Comparison of ENCODE assay signal across 11 cellular contexts in the genomic region with DNA sequence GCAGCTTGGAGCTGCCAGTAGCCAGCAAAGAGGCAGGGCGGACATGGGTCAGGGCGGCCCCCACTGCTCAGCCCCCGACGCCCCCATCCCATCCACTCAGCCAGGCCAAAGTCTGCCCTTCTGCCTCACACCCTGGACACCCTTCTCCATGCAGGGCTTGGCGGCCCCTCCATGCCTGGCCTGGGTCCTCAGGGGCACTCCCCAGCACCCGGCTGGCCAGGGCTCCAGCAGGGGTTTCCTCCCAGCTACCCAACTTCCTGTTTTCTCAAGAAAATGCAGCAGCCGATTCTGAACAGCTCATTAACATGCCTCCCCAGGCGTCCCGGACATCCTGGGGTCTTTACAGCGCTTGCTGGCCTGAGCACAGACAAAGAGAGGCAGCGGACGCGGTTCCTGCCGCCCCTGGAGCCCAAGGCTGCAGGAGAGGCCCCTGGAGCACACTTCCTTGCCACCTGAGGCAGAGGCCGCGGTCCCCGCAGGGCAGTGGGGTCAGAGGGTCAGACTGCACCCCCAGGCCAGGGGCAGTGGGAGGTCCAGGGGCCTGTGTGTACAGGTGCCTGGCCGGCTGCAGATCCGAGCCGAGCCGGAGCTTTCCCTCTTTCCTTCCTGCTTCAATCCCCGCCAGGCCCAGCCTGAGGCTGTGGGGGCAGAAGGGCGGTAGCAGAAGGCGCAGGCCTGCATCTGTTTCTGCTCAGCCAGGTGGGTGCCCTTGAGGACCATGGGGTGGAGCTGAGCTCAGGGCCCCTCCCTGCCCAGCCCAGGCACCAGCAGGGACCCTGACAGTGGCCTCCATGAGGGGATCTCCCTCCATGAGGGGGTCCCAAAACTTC. TPM values are rescaled to one million over a fixed set of nuclear protein-coding genes. Genes with fewer than 3 reads are reported as not detected.
DNase-seq lines count a peak whose midpoint lies in the region; ATAC-seq and TF ChIP-seq lines count a peak whose summit lies in the region.
"Had no signal": no experiment of that assay in that cellular context is flagged by ENCODE, and none has a peak within 500 bp of the region (broad histone marks: within the 10 kb centered on the region; RNA-seq: fewer than 3 reads in every experiment).

No MANE protein-coding gene starts in this region.

- no peaks in the 10 kb centered on the region for H3K36me3 Mint-ChIP-seq in activated CD4-positive, alpha-beta T cell treated with anti-CD3 and anti-CD28 coated beads for 36 hours (ENCODE audit: low read depth)
- H3K36me3 Mint-ChIP-seq in glutamatergic neuron (ENCODE audit: unreplicated experiment): no peaks in the 10 kb centered on the region
- no peaks in the 10 kb centered on the region for H3K36me3 Mint-ChIP-seq in stimulated activated memory B cell treated with anti-CD40 and anti-IgM and Interleukin-4, amounts not matched to agents 10 μg/mL and 1 μg/mL and 100 μg/mL, for 72 hours

- peaks cover 5% of the 10 kb centered on the region for H3K27me3 Mint-ChIP-seq in activated CD4-positive, alpha-beta T cell treated with anti-CD3 and anti-CD28 coated beads for 36 hours
- H3K27me3 Mint-ChIP-seq in glutamatergic neuron (ENCODE audit: unreplicated experiment): peaks cover 3% of the 10 kb centered on the region
- peaks cover 10% of the 10 kb centered on the region for H3K27me3 Mint-ChIP-seq in stimulated activated memory B cell treated with anti-CD40 and anti-IgM and Interleukin-4, amounts not matched to agents 10 μg/mL and 1 μg/mL and 100 μg/mL, for 72 hours

- CTCF ChIA-PET in activated CD4-positive, alpha-beta T cell treated with anti-CD3 and anti-CD28 coated beads for 36 hours (lab: Charles Lee): interaction anchor here (0.6 kb wide), 1 partner anchor 338 kb away, joined by 3 read pairs; no protein-coding TSS in a partner anchor

- H3K4me3 Mint-ChIP-seq in activated CD4-positive, alpha-beta T cell treated with anti-CD3 and anti-CD28 coated beads for 36 hours: no peak overlapping the region
- H3K4me3 Mint-ChIP-seq in glutamatergic neuron (ENCODE audit: unreplicated experiment): no peak overlapping the region
- H3K4me3 Mint-ChIP-seq in stimulated activated memory B cell treated with anti-CD40 and anti-IgM and Interleukin-4, amounts not matched to agents 10 μg/mL and 1 μg/mL and 100 μg/mL, for 72 hours: peak overlapping the region; percentile 61
- H3K4me3 Mint-ChIP-seq: central memory CD8-positive, alpha-beta T cell had no signal

- intact Hi-C loops in activated CD4-positive, alpha-beta T cell treated with anti-CD3 and anti-CD28 coated beads for 36 hours (cut with DNase I, micrococcal nuclease): no loop called here

- TF ChIP-seq CTCF in glutamatergic neuron (IDR thresholded peaks at IDR 0.05; ENCODE audit: partially characterized antibody, unreplicated experiment): no peak

- H3K27ac Mint-ChIP-seq in activated CD4-positive, alpha-beta T cell treated with anti-CD3 and anti-CD28 coated beads for 36 hours: no peak overlapping the region
- peak overlapping the region; percentile 73 for H3K27ac Mint-ChIP-seq in glutamatergic neuron (ENCODE audit: unreplicated experiment)
- peak overlapping the region; percentile 79 for H3K27ac Mint-ChIP-seq in stimulated activated memory B cell treated with anti-CD40 and anti-IgM and Interleukin-4, amounts not matched to agents 10 μg/mL and 1 μg/mL and 100 μg/mL, for 72 hours

- no peaks in the 10 kb centered on the region for H3K9me3 Mint-ChIP-seq in activated CD4-positive, alpha-beta T cell treated with anti-CD3 and anti-CD28 coated beads for 36 hours (ENCODE audit: low read depth)
- peaks cover 4% of the 10 kb centered on the region for H3K9me3 Mint-ChIP-seq in glutamatergic neuron (ENCODE audit: unreplicated experiment)
- H3K9me3 Mint-ChIP-seq in stimulated activated memory B cell treated with anti-CD40 and anti-IgM and Interleukin-4, amounts not matched to agents 10 μg/mL and 1 μg/mL and 100 μg/mL, for 72 hours: no peaks in the 10 kb centered on the region
- H3K9me3 Mint-ChIP-seq: central memory CD8-positive, alpha-beta T cell had no signal

- POLR2A ChIA-PET in activated CD4-positive, alpha-beta T cell treated with anti-CD3 and anti-CD28 coated beads for 36 hours (lab: Charles Lee): no interaction called here

- ATAC-seq in activated CD4-positive, alpha-beta T cell treated with anti-CD3 and anti-CD28 coated beads for 36 hours: peak; percentile 31
- peak; percentile 78 for ATAC-seq in stimulated activated memory B cell treated with anti-CD40 and anti-IgM and Interleukin-4, amounts not matched to agents 10 μg/mL and 1 μg/mL and 100 μg/mL, for 72 hours
- ATAC-seq in HG03378 (IDR thresholded peaks at IDR 0.05; ENCODE audit: unreplicated experiment): no peak
- no peak for ATAC-seq in HG03469 (IDR thresholded peaks at IDR 0.05; ENCODE audit: unreplicated experiment)

- no peaks in the 10 kb centered on the region for H3K4me1 Mint-ChIP-seq in activated CD4-positive, alpha-beta T cell treated with anti-CD3 and anti-CD28 coated beads for 36 hours
- H3K4me1 Mint-ChIP-seq in glutamatergic neuron (ENCODE audit: low read depth, unreplicated experiment): peaks cover 4% of the 10 kb centered on the region
- peaks cover 16% of the 10 kb centered on the region for H3K4me1 Mint-ChIP-seq in stimulated activated memory B cell treated with anti-CD40 and anti-IgM and Interleukin-4, amounts not matched to agents 10 μg/mL and 1 μg/mL and 100 μg/mL, for 72 hours
- H3K4me1 Mint-ChIP-seq: central memory CD8-positive, alpha-beta T cell had no signal

- DNase-seq in activated CD4-positive, alpha-beta T cell treated with anti-CD3 and anti-CD28 coated beads for 36 hours: peak; percentile 22
- no peak for DNase-seq in activated CD4-positive, alpha-beta T cell treated with anti-CD3 and anti-CD28 coated beads, Interleukin-2, amount 50 U/mL, for 4 hours
- DNase-seq in SK-N-DZ (ENCODE audit: low spot score): peak; percentile 64
- DNase-seq in glutamatergic neuron: peak; percentile 61
- DNase-seq in NCI-H345 (lab: John Stamatoyannopoulos, UW): no peak
- DNase-seq: IMR-90, T1000 had no signal

RNA-seq across cellular contexts. Expression of a gene that starts 18.7 kb away (rescaled TPM):
- 1 to 10 TPM; 2.1 TPM for total RNA-seq in activated CD4-positive, alpha-beta T cell treated with anti-CD3 and anti-CD28 coated beads for 36 hours
- 15.4 and 15.5 TPM in 2 replicates for polyA plus RNA-seq in SK-N-DZ (2014; cell fraction: cytosol; rRNA removed)
- polyA plus RNA-seq in SK-N-DZ (2014; cell fraction: nucleus; rRNA removed): 10.1 and 13.2 TPM in 2 replicates
- total RNA-seq in glutamatergic neuron (ENCODE audit: unreplicated experiment): 15.2 TPM
- total RNA-seq: IMR-90 had no signal

RNA-seq across cellular contexts. Expression of a gene that starts 43.2 kb away (rescaled TPM):
- 1 to 10 TPM; 2.6 to 3.4 TPM for total RNA-seq in activated CD4-positive, alpha-beta T cell treated with anti-CD3 and anti-CD28 coated beads for 36 hours
- polyA plus RNA-seq in SK-N-DZ (2014; cell fraction: cytosol; rRNA removed): 0.29 and 0.35 TPM in 2 replicates
- 0.21 and 1.2 TPM in 2 replicates for polyA plus RNA-seq in SK-N-DZ (2014; cell fraction: nucleus; rRNA removed)
- 1.5 TPM for total RNA-seq in glutamatergic neuron (ENCODE audit: unreplicated experiment)

Comparison
In these comparisons a context has a peak if more than half of its experiments do, and no peak if none do; other contexts are left out.
1. DNase-seq: peak in activated CD4-positive, alpha-beta T cell treated with anti-CD3 and anti-CD28 coated beads for 36 hours (single experiment), SK-N-DZ (single experiment) and glutamatergic neuron (single experiment); none in activated CD4-positive, alpha-beta T cell treated with anti-CD3 and anti-CD28 coated beads, Interleukin-2, amount 50 U/mL, for 4 hours (0 of 2) and NCI-H345 (single experiment).
2. ATAC-seq: peak in activated CD4-positive, alpha-beta T cell treated with anti-CD3 and anti-CD28 coated beads for 36 hours (single experiment) and stimulated activated memory B cell treated with anti-CD40 and anti-IgM and Interleukin-4, amounts not matched to agents 10 μg/mL and 1 μg/mL and 100 μg/mL, for 72 hours (single experiment); none in HG03378 (single experiment) and HG03469 (single experiment).